Comparison of ENCODE assay signal across 8 cellular contexts in the genomic region with DNA sequence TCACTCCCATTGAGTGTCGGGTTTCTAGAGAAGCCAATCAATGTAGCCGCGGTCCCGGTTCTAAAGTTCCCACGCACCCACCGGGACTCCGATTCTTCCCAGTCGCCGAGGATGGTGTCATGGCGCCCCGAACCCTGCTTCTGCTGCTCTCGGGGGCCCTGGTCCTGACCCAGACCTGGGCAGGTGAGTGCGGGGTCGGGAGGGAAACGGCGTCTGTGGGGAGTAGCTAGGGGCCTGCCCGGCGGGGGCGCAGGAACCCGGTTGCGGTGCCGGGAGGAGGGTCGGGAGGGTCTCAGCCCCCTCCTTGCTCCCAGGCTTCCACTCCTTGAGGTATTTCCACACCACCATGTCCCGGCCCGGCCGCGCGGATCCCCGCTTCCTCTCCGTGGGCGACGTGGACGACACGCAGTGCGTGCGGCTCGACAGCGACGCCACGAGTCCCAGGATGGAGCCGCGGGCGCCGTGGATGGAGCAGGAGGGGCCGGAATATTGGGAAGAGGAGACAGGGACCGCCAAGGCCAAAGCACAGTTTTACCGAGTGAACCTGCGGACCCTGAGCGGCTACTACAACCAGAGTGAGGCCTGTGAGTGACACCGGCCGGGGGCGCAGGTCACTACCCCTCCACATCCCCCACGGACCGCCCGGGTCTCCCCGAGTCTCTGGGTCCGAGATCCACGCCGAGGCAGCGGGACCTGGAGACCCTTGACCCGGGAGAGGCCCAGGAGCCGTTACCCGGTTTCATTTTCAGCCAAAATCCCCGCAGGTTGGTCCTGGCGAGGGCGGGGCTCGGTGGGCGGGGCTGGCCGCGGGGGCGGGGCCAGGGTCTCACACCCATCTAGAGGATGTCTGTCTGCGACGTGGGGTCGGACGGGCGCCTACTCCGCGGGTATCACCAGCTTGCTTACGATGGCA. TPM values are rescaled to one million over a fixed set of nuclear protein-coding genes. Genes with fewer than 3 reads are reported as not detected.
DNase-seq lines count a peak whose midpoint lies in the region; ATAC-seq, FAIRE-seq and TF ChIP-seq lines count a peak whose summit lies in the region.

No MANE protein-coding gene starts in this region.

- intact Hi-C loops in right cardiac atrium (cut with DNase I): no loop called here

- peak; percentile 67 for DNase-seq in RWPE1 (ENCODE audit: low spot score)
- DNase-seq in activated naive CD8-positive, alpha-beta T cell treated with anti-CD3 and anti-CD28 coated beads, Interleukin-2, amount 50 U/mL, for 24 hours: peak; percentile 72
- DNase-seq in right cardiac atrium: peak; percentile 83 to 92 (median 90)
- peak; percentile 64 for DNase-seq in urothelium cell line (ENCODE audit: low spot score)
- no peak for DNase-seq in SJCRH30
- DNase-seq in GOT3 (lab: John Stamatoyannopoulos, UW): no peak

- H3K9ac ChIP-seq in ES-I3 (ENCODE audit: low read depth, low read length): peak overlapping the region; percentile 74
- H3K9ac ChIP-seq in rectal smooth muscle tissue (ENCODE audit: low read length): no peak overlapping the region

- H3K27ac ChIP-seq in RWPE1: peak overlapping the region; percentile 85
- H3K27ac ChIP-seq in right cardiac atrium (ENCODE audit: low read length): no peak overlapping the region
- no peak overlapping the region for H3K27ac ChIP-seq in rectal smooth muscle tissue (ENCODE audit: low read depth, low read length)
- no peak overlapping the region for H3K27ac ChIP-seq in SJCRH30

- 1% methylated on average over 79 of the region's 79 CpGs for WGBS in right cardiac atrium

- peak overlapping the region; percentile 60 for H3K4me3 ChIP-seq in right cardiac atrium (ENCODE audit: low read length)
- peak overlapping the region; percentile 76 for H3K4me3 ChIP-seq in rectal smooth muscle tissue (ENCODE audit: low read length)
- no peak overlapping the region for H3K4me3 ChIP-seq in SJCRH30

- peak overlapping the region; percentile 72 for H3K4me3 Mint-ChIP-seq in activated naive CD8-positive, alpha-beta T cell treated with anti-CD3 and anti-CD28 coated beads, Interleukin-2, amount 50 U/mL, for 24 hours

- peaks cover 12% of the 10 kb centered on the region for H3K9me3 Mint-ChIP-seq in activated naive CD8-positive, alpha-beta T cell treated with anti-CD3 and anti-CD28 coated beads, Interleukin-2, amount 50 U/mL, for 24 hours

- H3K9me3 ChIP-seq in ES-I3 (ENCODE audit: control insufficient read depth, insufficient read depth, low read length) (no peaks in the 10 kb centered on the region), right cardiac atrium (ENCODE audit: control insufficient read depth, low read length) (no peaks in the 10 kb centered on the region), SJCRH30 (replicated peaks) (no peaks in the 10 kb centered on the region)

- ATAC-seq in activated naive CD8-positive, alpha-beta T cell treated with anti-CD3 and anti-CD28 coated beads, Interleukin-2, amount 50 U/mL, for 24 hours: peak; percentile 90
- ATAC-seq in right cardiac atrium: peak; percentile 97 to 98

- H3K36me3 ChIP-seq in ES-I3 (ENCODE audit: insufficient read depth, low read length) (no peaks in the 10 kb centered on the region), rectal smooth muscle tissue (ENCODE audit: control insufficient read depth, insufficient read depth, low read length) (no peaks in the 10 kb centered on the region), SJCRH30 (no peaks in the 10 kb centered on the region)

- H3K4me1 ChIP-seq in ES-I3 (ENCODE audit: insufficient read depth, low read length) (no peaks in the 10 kb centered on the region), right cardiac atrium (ENCODE audit: control insufficient read depth, insufficient read depth, low read length) (peaks cover 2% of the 10 kb centered on the region), rectal smooth muscle tissue (ENCODE audit: control insufficient read depth, insufficient read depth, low read length) (no peaks in the 10 kb centered on the region), SJCRH30 (no peaks in the 10 kb centered on the region)

- CTCF ChIA-PET in RWPE1 (lab: Yijun Ruan, JAX): interaction anchor here (0.5 to 1.3 kb wide), 3 partner anchors 25 to 54 kb away, joined by 3 to 7 read pairs (median 6); no protein-coding TSS in a partner anchor

- FAIRE-seq in urothelium cell line (lab: Jason Lieb, UNC): peak; percentile 56

- H3K27ac Mint-ChIP-seq in activated naive CD8-positive, alpha-beta T cell treated with anti-CD3 and anti-CD28 coated beads, Interleukin-2, amount 50 U/mL, for 24 hours: no peak overlapping the region

- peaks cover 8% of the 10 kb centered on the region for H3K36me3 Mint-ChIP-seq in activated naive CD8-positive, alpha-beta T cell treated with anti-CD3 and anti-CD28 coated beads, Interleukin-2, amount 50 U/mL, for 24 hours (ENCODE audit: low read depth)

- POLR2A ChIA-PET in RWPE1 (lab: Yijun Ruan, JAX; ENCODE audit: low non-redundant PET): no interaction called here

- H3K27me3 ChIP-seq in right cardiac atrium (ENCODE audit: control insufficient read depth, insufficient read depth) (no peaks in the 10 kb centered on the region), rectal smooth muscle tissue (ENCODE audit: control insufficient read depth, insufficient read depth, low read length) (peaks cover 9% of the 10 kb centered on the region), SJCRH30 (no peaks in the 10 kb centered on the region)

- peaks cover 14% of the 10 kb centered on the region for H3K4me1 Mint-ChIP-seq in activated naive CD8-positive, alpha-beta T cell treated with anti-CD3 and anti-CD28 coated beads, Interleukin-2, amount 50 U/mL, for 24 hours

- H3K27me3 Mint-ChIP-seq in activated naive CD8-positive, alpha-beta T cell treated with anti-CD3 and anti-CD28 coated beads, Interleukin-2, amount 50 U/mL, for 24 hours: peaks cover 46% of the 10 kb centered on the region

- peak; percentile 75 for TF ChIP-seq CTCF in RWPE1 (conservative IDR thresholded peaks at IDR 0.05; ENCODE audit: low read depth)

RNA-seq across cellular contexts. Expression of a gene that starts 35.2 kb away (rescaled TPM):
- 1 to 10 TPM in 1 of 4 donors, under 1 TPM in 1, not detected in 2; 0.18 to 1.2 TPM for total RNA-seq in right cardiac atrium
- polyA plus RNA-seq in right cardiac atrium: not detected
- not detected in 2 replicates for total RNA-seq in SJCRH30 (2014; rRNA removed; shearing (Covaris generic))

Comparison
In these comparisons a context has a peak if more than half of its experiments do, and no peak if none do; other contexts are left out.
1. DNase-seq: peak in RWPE1 (single experiment), activated naive CD8-positive, alpha-beta T cell treated with anti-CD3 and anti-CD28 coated beads, Interleukin-2, amount 50 U/mL, for 24 hours (single experiment), right cardiac atrium (3 of 3) and urothelium cell line (single experiment); none in SJCRH30 (0 of 2) and GOT3 (single experiment).